In the genomic region with DNA sequence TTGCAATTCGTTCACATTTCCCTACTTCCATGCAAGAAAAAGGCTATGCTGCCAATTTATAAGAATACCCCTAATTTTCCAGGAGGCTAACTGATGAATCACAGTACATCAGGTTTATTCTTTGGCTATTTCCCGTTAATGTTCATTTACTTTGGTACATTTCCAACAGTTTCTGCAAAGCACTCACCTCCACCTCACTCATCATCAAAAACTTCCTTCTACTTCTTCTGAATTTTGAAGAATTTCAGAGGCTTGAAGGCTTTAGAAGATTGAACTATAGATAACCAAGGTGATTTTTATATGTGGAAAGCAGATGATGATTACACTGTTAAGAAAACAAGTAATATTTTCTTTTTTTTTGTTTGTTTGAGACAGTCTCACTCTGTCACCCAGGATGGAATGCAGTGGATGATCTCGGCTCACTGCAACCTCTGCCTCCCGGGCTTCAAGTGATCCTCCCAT, we compare ENCODE assay signal across 16 cellular contexts.
A peak's percentile ranks its signal among the peaks of the same experiment; 100 is the strongest.
DNase-seq lines count a peak whose midpoint lies in the region; ATAC-seq, FAIRE-seq and TF ChIP-seq lines count a peak whose summit lies in the region.
"Had no signal": no experiment of that assay in that cellular context is flagged by ENCODE, and none has a peak within 500 bp of the region (broad histone marks: within the 10 kb centered on the region; RNA-seq: fewer than 3 reads in every experiment).

No MANE protein-coding gene starts in this region.

- TF ChIP-seq POLR2A in sigmoid colon (IDR thresholded peaks at IDR 0.05), result no peak
- no peak for TF ChIP-seq POLR2A in erythroblast (IDR thresholded peaks at IDR 0.05; ENCODE audit: low read length)

- POLR2A ChIA-PET in Panc1 (lab: Charles Lee), result no interaction called here

- ATAC-seq in Panc1, result peak; percentile 76
- ATAC-seq: effector memory CD8-positive, alpha-beta T cell had no signal

- H3K9me3 ChIP-seq in Panc1 (ENCODE audit: control insufficient read depth, insufficient read depth, low read depth, low read length) (no peaks in the 10 kb centered on the region), sigmoid colon (no peaks in the 10 kb centered on the region)

- peak; percentile 85 for DNase-seq in Caki2 (ENCODE audit: low read depth)
- no peak for DNase-seq in Panc1 (ENCODE audit: low read depth, low spot score)
- peak; percentile 59 for DNase-seq in dermis blood vessel endothelial cell
- DNase-seq in lung microvascular endothelial cell (ENCODE audit: low read depth in 2 of 2), result peak; percentile 12 to 65
- DNase-seq in sigmoid colon, result no peak
- no peak for DNase-seq in erythroblast (lab: John Stamatoyannopoulos, UW)
- DNase-seq in D721Med (ENCODE audit: insufficient read length, low spot score), result no peak
- no peak for DNase-seq in COR-L47 (lab: John Stamatoyannopoulos, UW)
- DNase-seq: activated CD4-positive, alpha-beta T cell treated with anti-CD3 and anti-CD28 coated beads for 48 hours; activated T-cell treated with anti-CD3 and anti-CD28 coated beads for 4 hours; central memory CD4-positive, alpha-beta T cell; effector memory CD8-positive, alpha-beta T cell; NCI-H187 treated with DMSO at 0.1 percent for 48 hours; NCI-H524 treated with DMSO at 0.1 percent for 48 hours; stimulated activated CD4-positive, alpha-beta T cell treated with anti-CD3 and anti-CD28 coated beads, Interleukin-4, amount 100 ng/mL, for 24 hours; stimulated activated CD8-positive, alpha-beta memory T cell treated with anti-CD3 and anti-CD28 coated beads, Interleukin-4, amount 100 ng/mL, for 48 hours had no signal

- intact Hi-C loops in Panc1 (cut with micrococcal nuclease; ENCODE audit: unreplicated experiment), result no loop called here
- intact Hi-C loops in sigmoid colon (cut with DNase I), result no loop called here

- 82 to 90% methylated on average over 4 of the region's 4 CpGs for WGBS in sigmoid colon, 2 donors

- no peaks in the 10 kb centered on the region for H3K27me3 ChIP-seq in Panc1 (ENCODE audit: control insufficient read depth, insufficient read depth, low read length)
- H3K27me3 ChIP-seq in sigmoid colon, result no peaks in the 10 kb centered on the region

- H3K4me3 ChIP-seq in Panc1 (ENCODE audit: low read depth in 2 of 2, low read length in 2 of 2), result no peak overlapping the region
- no peak overlapping the region for H3K4me3 ChIP-seq in sigmoid colon

- H3K4me1 ChIP-seq in Panc1 (ENCODE audit: control insufficient read depth, insufficient read depth, low read length) (peaks cover 22% of the 10 kb centered on the region), sigmoid colon (no peaks in the 10 kb centered on the region)

- FAIRE-seq in D721Med (lab: Jason Lieb, UNC), result no peak

- in situ Hi-C loops in Caki2 (cut with HindIII; ENCODE audit: low pct_unique_long_range_greater_than_20kb, low sequenced_read_pairs), result no loop called here
- in situ Hi-C loops in Panc1 (cut with HindIII; ENCODE audit: low pct_unique_long_range_greater_than_20kb, low sequenced_read_pairs), result no loop called here

- H3K36me3 ChIP-seq in Panc1 (ENCODE audit: control insufficient read depth, insufficient read depth, low read length) (peaks cover 13% of the 10 kb centered on the region), sigmoid colon (peaks cover 0 to 40% (median 3%) of the 10 kb centered on the region in 4 donors)

- BruUV-seq in Panc1 (replicated peaks; lab: Mats Ljungman, UMichigan), result no TSS peak

- no peak for TF ChIP-seq EP300 in sigmoid colon (IDR thresholded peaks at IDR 0.05)

- TF ChIP-seq CTCF in Panc1 (IDR thresholded peaks at IDR 0.05) (no peak), sigmoid colon (IDR thresholded peaks at IDR 0.05) (no peak), D721Med (IDR thresholded peaks at IDR 0.05; ENCODE audit: insufficient read depth, missing control alignments) (no peak)

- CTCF ChIA-PET in Panc1 (lab: Charles Lee), result no interaction called here

- H3K27ac ChIP-seq in Panc1 (ENCODE audit: low read length), result peak overlapping the region; percentile 78
- H3K27ac ChIP-seq in sigmoid colon, result no peak overlapping the region

Comparison
In these comparisons a context has a peak if more than half of its experiments do, and no peak if none do; other contexts are left out.
1. DNase-seq: peak in Caki2 (single experiment), dermis blood vessel endothelial cell (single experiment) and lung microvascular endothelial cell (2 of 2); none in Panc1 (single experiment), sigmoid colon (single experiment), erythroblast (0 of 2), D721Med (single experiment) and COR-L47 (single experiment).